ENCODE assay signal across 10 cellular contexts in genomic region chr9:127183814-127184582, GRCh38.
DNase-seq lines count a peak whose midpoint lies in the region; ATAC-seq, FAIRE-seq and TF ChIP-seq lines count a peak whose summit lies in the region.
"Had no signal": no experiment of that assay in that cellular context is flagged by ENCODE, and none has a peak within 500 bp of the region (broad histone marks: within the 10 kb centered on the region; RNA-seq: fewer than 3 reads in every experiment).

No MANE protein-coding gene starts in this region.

- H3K4me3 ChIP-seq in RWPE2 (ENCODE audit: severe bottlenecking) = no peak overlapping the region
- H3K4me3 ChIP-seq in kidney (ENCODE audit: low read length in 2 of 2) = no peak overlapping the region
- H3K4me3 ChIP-seq in uterus = no peak overlapping the region
- H3K4me3 ChIP-seq: breast epithelium had no signal

- intact Hi-C loops in kidney (cut with DNase I) = no loop called here
- intact Hi-C loops in uterus (cut with DNase I; ENCODE audit: low total_unique reads) = no loop called here

- ATAC-seq in GM19351 (IDR thresholded peaks at IDR 0.05; ENCODE audit: unreplicated experiment) = peak; percentile 58
- no peak for ATAC-seq in RWPE2 (ENCODE audit: low read depth)
- no peak for ATAC-seq in HG03039 (IDR thresholded peaks at IDR 0.05; ENCODE audit: unreplicated experiment)
- ATAC-seq: Panc1 had no signal

- no peak for TF ChIP-seq CTCF in RWPE2 (IDR thresholded peaks at IDR 0.05; ENCODE audit: poor library complexity, severe bottlenecking)
- no peak for TF ChIP-seq CTCF in kidney (IDR thresholded peaks at IDR 0.05; ENCODE audit: borderline replicate concordance, extremely low read depth, insufficient read depth)
- TF ChIP-seq CTCF in uterus (IDR thresholded peaks at IDR 0.05) = no peak

- H3K9me3 ChIP-seq in RWPE2 (ENCODE audit: severe bottlenecking) (no peaks in the 10 kb centered on the region), kidney (ENCODE audit: control insufficient read depth in 1 of 2, low read length in 2 of 2) (no peaks in the 10 kb centered on the region), uterus (no peaks in the 10 kb centered on the region)
- H3K9me3 ChIP-seq: breast epithelium had no signal

- H3K27me3 ChIP-seq in RWPE2 (ENCODE audit: insufficient read depth, poor library complexity, severe bottlenecking) (no peaks in the 10 kb centered on the region), uterus (no peaks in the 10 kb centered on the region)
- H3K27me3 ChIP-seq: breast epithelium had no signal

- H3K4me1 ChIP-seq in RWPE2 (ENCODE audit: insufficient read depth, poor library complexity, severe bottlenecking) (peaks cover 11% of the 10 kb centered on the region), kidney (ENCODE audit: control insufficient read depth in 1 of 2, insufficient read depth in 1 of 2, low read depth in 1 of 2, low read length in 2 of 2) (peaks cover 17 to 25% of the 10 kb centered on the region in 2 donors), uterus (peaks cover 9 to 22% of the 10 kb centered on the region in 2 donors)

- H3K9ac ChIP-seq in kidney (ENCODE audit: low read length in 2 of 2) = no peak overlapping the region

- no peak overlapping the region for H3K27ac ChIP-seq in RWPE2 (ENCODE audit: poor library complexity, severe bottlenecking)
- no peak overlapping the region for H3K27ac ChIP-seq in kidney (ENCODE audit: low read depth in 2 of 2, low read length in 2 of 2)
- H3K27ac ChIP-seq in uterus = peak overlapping the region; percentile 93 to 99

- no peaks in the 10 kb centered on the region for H3K36me3 ChIP-seq in RWPE2 (ENCODE audit: low read depth)
- no peaks in the 10 kb centered on the region for H3K36me3 ChIP-seq in kidney (ENCODE audit: control insufficient read depth in 1 of 2, insufficient read depth in 2 of 2, low read length in 2 of 2)
- no peaks in the 10 kb centered on the region for H3K36me3 ChIP-seq in uterus
- H3K36me3 ChIP-seq: breast epithelium had no signal

- TF ChIP-seq POLR2A in uterus (IDR thresholded peaks at IDR 0.05) = no peak

- FAIRE-seq in kidney (lab: Jason Lieb, UNC) = no peak

- DNase-seq in RWPE2 (ENCODE audit: low spot score) = peak; percentile 40
- DNase-seq in kidney = peak; percentile 76
- DNase-seq in uterus = peak; percentile 76 to 87
- no peak for DNase-seq in activated effector memory CD4-positive, alpha-beta T cell treated with Interleukin-2 at 50 U/mL for 16 hours
- no peak for DNase-seq in NCI-H146 treated with DMSO at 0.1 percent for 48 hours (lab: John Stamatoyannopoulos, UW; ENCODE audit: unreplicated experiment)
- DNase-seq: NCI-H1105 treated with DMSO at 0.1 percent for 48 hours had no signal

Comparison
In these comparisons a context has a peak if more than half of its experiments do, and no peak if none do; other contexts are left out.
1. DNase-seq: peak in RWPE2 (single experiment), kidney (single experiment) and uterus (2 of 2); none in activated effector memory CD4-positive, alpha-beta T cell treated with Interleukin-2 at 50 U/mL for 16 hours (single experiment) and NCI-H146 treated with DMSO at 0.1 percent for 48 hours (single experiment).
2. H3K27ac ChIP-seq: peak in uterus (2 of 2); none in RWPE2 (single experiment) and kidney (0 of 2).